Comparison of ENCODE assay signal across 8 cellular contexts in the genomic region with DNA sequence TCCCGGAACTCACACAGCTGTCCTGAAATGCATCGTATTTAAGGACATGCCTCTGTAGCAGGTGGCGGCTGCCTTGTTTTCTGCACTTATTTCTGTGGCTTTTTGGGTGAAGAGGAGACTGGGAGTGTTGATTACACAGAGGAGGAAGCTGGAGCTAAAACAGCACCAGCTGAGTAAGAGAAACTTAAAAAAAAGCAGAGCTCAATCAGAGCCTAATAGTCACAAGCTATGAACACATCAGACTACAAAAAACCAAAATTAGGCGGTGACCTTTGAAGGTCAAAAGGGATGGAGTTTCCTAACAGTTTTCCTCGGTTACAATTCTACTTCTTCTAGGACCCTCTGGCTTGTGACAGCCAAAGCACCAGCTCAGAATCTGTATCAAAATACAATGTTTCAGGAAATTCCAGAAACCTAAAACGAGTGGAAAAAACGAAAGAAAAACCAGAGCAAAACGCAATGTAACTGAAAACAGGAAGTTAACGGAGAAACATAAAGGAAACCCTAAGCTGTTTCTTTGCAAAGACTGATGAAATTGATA. TPM values are rescaled to one million over a fixed set of nuclear protein-coding genes. Genes with fewer than 3 reads are reported as not detected.
DNase-seq lines count a peak whose midpoint lies in the region; ATAC-seq and TF ChIP-seq lines count a peak whose summit lies in the region.

No MANE protein-coding gene starts in this region.

- intact Hi-C loops in transverse colon (cut with DNase I; ENCODE audit: low total_unique reads): no loop called here

- whole genome bisulfite sequencing in transverse colon (ENCODE audit: low coverage in 1 of 2), 2 donors: 40 to 56% methylated on average over 8 to 9 of the region's 9 CpGs

- peak overlapping the region; percentile 70 to 74 for H3K27ac ChIP-seq in right atrium auricular region
- peak overlapping the region; percentile 54 to 68 (median 58) for H3K27ac ChIP-seq in transverse colon

- peak overlapping the region; percentile 4 to 32 for H3K4me3 ChIP-seq in right atrium auricular region
- H3K4me3 ChIP-seq in transverse colon: peak overlapping the region in 2 of 4 donors; percentile 15 to 20

- H3K4me1 ChIP-seq in right atrium auricular region (peaks cover 0 to 21% of the 10 kb centered on the region in 2 donors), transverse colon (no peaks in the 10 kb centered on the region)

- TF ChIP-seq EP300 in transverse colon (IDR thresholded peaks at IDR 0.05; ENCODE audit: low read depth): no peak

- H3K27me3 ChIP-seq in right atrium auricular region (no peaks in the 10 kb centered on the region), transverse colon (no peaks in the 10 kb centered on the region)

- in situ Hi-C loops in transverse colon (cut with MboI; ENCODE audit: low pct_ligation_motif_present in 1 of 4, low pct_unique_long_range_greater_than_20kb in 1 of 4, low sequenced_read_pairs in 3 of 4): no loop called here

- H3K36me3 ChIP-seq in right atrium auricular region: no peaks in the 10 kb centered on the region
- no peaks in the 10 kb centered on the region for H3K36me3 ChIP-seq in transverse colon

- TF ChIP-seq POLR2A in transverse colon (IDR thresholded peaks at IDR 0.05): no peak

- no peak for TF ChIP-seq CTCF in right atrium auricular region (IDR thresholded peaks at IDR 0.05)
- no peak for TF ChIP-seq CTCF in transverse colon (IDR thresholded peaks at IDR 0.05)

- H3K9me3 ChIP-seq in right atrium auricular region: no peaks in the 10 kb centered on the region
- no peaks in the 10 kb centered on the region for H3K9me3 ChIP-seq in transverse colon

- peak; percentile 27 for DNase-seq in SIG-M5 treated with dmso at 0.1 percent for 504 hours (lab: John Stamatoyannopoulos, UW; ENCODE audit: unreplicated experiment)
- DNase-seq in right atrium auricular region (ENCODE audit: low spot score): no peak
- DNase-seq in transverse colon: no peak
- no peak for DNase-seq in KG1 (lab: John Stamatoyannopoulos, UW)
- DNase-seq in NCI-H774 (lab: John Stamatoyannopoulos, UW): no peak

- peak; percentile 56 for ATAC-seq in GM18508 (IDR thresholded peaks at IDR 0.05; ENCODE audit: insufficient read depth, unreplicated experiment)
- ATAC-seq in HG02623 (IDR thresholded peaks at IDR 0.05; ENCODE audit: unreplicated experiment): peak; percentile 77
- ATAC-seq in HG03457 (IDR thresholded peaks at IDR 0.05; ENCODE audit: unreplicated experiment): no peak

RNA-seq across cellular contexts. Expression of a gene that starts 13.5 kb away (rescaled TPM):
- total RNA-seq in right atrium auricular region (1 to 10 TPM; 2.6 to 7.4 TPM), transverse colon (10 to 100 TPM in 3 of 4 donors, 1 to 10 TPM in 1; 1.1 to 69.7 (median 18.1) TPM)
